Comparison of ENCODE assay signal across 10 cellular contexts in genomic region chr20:25308671-25309394, GRCh38.
DNase-seq lines count a peak whose midpoint lies in the region; TF ChIP-seq lines count a peak whose summit lies in the region.
"Had no signal": no experiment of that assay in that cellular context is flagged by ENCODE, and none has a peak within 500 bp of the region (broad histone marks: within the 10 kb centered on the region; RNA-seq: fewer than 3 reads in every experiment).

No MANE protein-coding gene starts in this region.

- no peaks in the 10 kb centered on the region for H3K79me2 ChIP-seq in KMS-11 (ENCODE audit: insufficient read depth, low read depth)

- in situ Hi-C loops in brain microvascular endothelial cell (cut with HindIII; ENCODE audit: low pct_ligation_motif_present, low sequenced_read_pairs), result no loop called here

- no peak overlapping the region for H3K4me3 ChIP-seq in KMS-11 (IDR thresholded peaks at IDR 0.05; ENCODE audit: insufficient read depth, low read depth, low read length)
- H3K4me3 ChIP-seq in brain microvascular endothelial cell (ENCODE audit: low read depth, low read length), result no peak overlapping the region
- H3K4me3 ChIP-seq: pancreas had no signal

- peak overlapping the region; percentile 9; the same call in 1 of the 2 replicates for H3K9ac ChIP-seq in KMS-11

- H3K27me3 ChIP-seq in KMS-11 (ENCODE audit: insufficient read depth, low read depth) (no peaks in the 10 kb centered on the region), brain microvascular endothelial cell (replicated peaks) (no peaks in the 10 kb centered on the region)
- H3K27me3 ChIP-seq: pancreas had no signal

- H3K4me2 ChIP-seq in KMS-11, result peak overlapping the region; percentile 99

- H3K36me3 ChIP-seq in KMS-11 (ENCODE audit: insufficient read depth), result no peaks in the 10 kb centered on the region
- no peaks in the 10 kb centered on the region for H3K36me3 ChIP-seq in brain microvascular endothelial cell (replicated peaks)

- peaks cover 65% of the 10 kb centered on the region for H3K4me1 ChIP-seq in KMS-11 (ENCODE audit: low read depth, poor library complexity, severe bottlenecking)

- no peak overlapping the region for H2AFZ ChIP-seq in KMS-11 (ENCODE audit: low read depth)

- no peaks in the 10 kb centered on the region for H4K20me1 ChIP-seq in KMS-11 (ENCODE audit: insufficient read depth)

- no peak for TF ChIP-seq CTCF in KMS-11 (conservative IDR thresholded peaks at IDR 0.05; ENCODE audit: low read depth, low read length)
- TF ChIP-seq CTCF in brain microvascular endothelial cell (IDR thresholded peaks at IDR 0.05; ENCODE audit: low read depth, low read length, missing control alignments), result no peak

- H3K27ac ChIP-seq in KMS-11 (peak overlapping the region; percentile 99), brain microvascular endothelial cell (peak overlapping the region; percentile 81)

- DNase-seq in AG08396 (ENCODE audit: low spot score), result peak; percentile 48
- DNase-seq in brain microvascular endothelial cell, result peak; percentile 81
- DNase-seq in myocyte (ENCODE audit: low read depth), result peak; percentile 66
- no peak for DNase-seq in putamen (ENCODE audit: low spot score)
- DNase-seq in NCI-H748 (lab: John Stamatoyannopoulos, UW; ENCODE audit: unreplicated experiment), result no peak
- no peak for DNase-seq in stimulated activated naive CD4-positive, alpha-beta T cell treated with Interleukin-2 at 50 U/mL for 16 hours (lab: John Stamatoyannopoulos, UW)
- no peak for DNase-seq in anterior cingulate cortex (lab: John Stamatoyannopoulos, UW)
- DNase-seq: NCI-H1417 treated with DMSO at 0.1 percent for 48 hours had no signal

Comparison
In these comparisons a context has a peak if more than half of its experiments do, and no peak if none do; other contexts are left out.
1. DNase-seq: peak in AG08396 (single experiment), brain microvascular endothelial cell (single experiment) and myocyte (single experiment); none in putamen (single experiment), NCI-H748 (single experiment), stimulated activated naive CD4-positive, alpha-beta T cell treated with Interleukin-2 at 50 U/mL for 16 hours (single experiment) and anterior cingulate cortex (0 of 58).